Comparison of ENCODE assay signal across 22 cellular contexts in the genomic region with DNA sequence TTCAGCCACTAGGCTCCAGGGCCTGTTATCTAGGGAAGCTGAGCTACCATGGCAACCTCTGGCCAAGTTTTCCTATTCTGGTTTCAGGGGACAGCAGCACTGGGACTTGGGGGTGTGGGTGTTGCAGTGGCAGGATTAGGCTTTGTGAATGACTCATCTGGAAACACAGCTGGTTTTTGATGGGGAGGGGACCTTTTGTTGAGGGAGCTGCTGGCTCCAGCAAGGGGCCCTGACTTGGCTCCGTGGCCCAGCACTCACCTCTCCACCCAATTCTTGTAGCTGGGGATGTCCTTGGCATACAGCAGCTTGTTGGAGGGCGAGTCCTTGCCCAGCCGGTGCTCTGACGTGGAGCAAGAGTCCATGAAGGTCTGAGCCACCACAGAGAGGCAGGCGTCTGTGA.
DNase-seq lines count a peak whose midpoint lies in the region; ATAC-seq, FAIRE-seq and TF ChIP-seq lines count a peak whose summit lies in the region.
"Had no signal": no experiment of that assay in that cellular context is flagged by ENCODE, and none has a peak within 500 bp of the region (broad histone marks: within the 10 kb centered on the region; RNA-seq: fewer than 3 reads in every experiment).

No MANE protein-coding gene starts in this region.

- H3K36me3 ChIP-seq in left ventricle myocardium inferior (peaks cover 17% of the 10 kb centered on the region), ascending aorta (peaks cover 0 to 8% of the 10 kb centered on the region in 2 donors), thoracic aorta (peaks cover 7% of the 10 kb centered on the region), stomach (no peaks in the 10 kb centered on the region)

- H3K9me3 ChIP-seq in left ventricle myocardium inferior (replicated peaks) = no peaks in the 10 kb centered on the region
- no peaks in the 10 kb centered on the region for H3K9me3 ChIP-seq in ascending aorta
- no peaks in the 10 kb centered on the region for H3K9me3 ChIP-seq in thoracic aorta
- no peaks in the 10 kb centered on the region for H3K9me3 ChIP-seq in stomach

- H3K4me1 Mint-ChIP-seq in activated naive CD8-positive, alpha-beta T cell treated with anti-CD3 and anti-CD28 coated beads for 36 hours = no peaks in the 10 kb centered on the region
- H3K4me1 Mint-ChIP-seq: CD4-positive, CD25-positive, alpha-beta regulatory T cell had no signal

- H3K4me3 ChIP-seq in left ventricle myocardium inferior (no peak overlapping the region), ascending aorta (no peak overlapping the region), thoracic aorta (no peak overlapping the region), stomach (no peak overlapping the region)
- H3K4me3 ChIP-seq: K562 had no signal

- TF ChIP-seq CTCF in left ventricle myocardium inferior (IDR thresholded peaks at IDR 0.05; ENCODE audit: borderline replicate concordance) (no peak), ascending aorta (IDR thresholded peaks at IDR 0.05) (no peak), thoracic aorta (IDR thresholded peaks at IDR 0.05) (no peak), stomach (IDR thresholded peaks at IDR 0.05) (no peak)

- peak; percentile 56 for ATAC-seq in Right ventricle myocardium inferior
- ATAC-seq in left ventricle myocardium superior = peak; percentile 58
- ATAC-seq in thoracic aorta (ENCODE audit: insufficient number of reproducible peaks, low FRiP score, low read depth) = no peak
- ATAC-seq: K562, Panc1 had no signal

- H3K27me3 ChIP-seq in left ventricle myocardium inferior (ENCODE audit: low read depth) (no peaks in the 10 kb centered on the region), ascending aorta (no peaks in the 10 kb centered on the region), thoracic aorta (replicated peaks; ENCODE audit: insufficient read depth) (no peaks in the 10 kb centered on the region), stomach (no peaks in the 10 kb centered on the region)

- intact Hi-C loops in Right ventricle myocardium inferior (cut with DNase I) = no loop called here
- intact Hi-C loops in left ventricle myocardium inferior (cut with micrococcal nuclease) = no loop called here
- intact Hi-C loops in ascending aorta (cut with DNase I) = no loop called here
- intact Hi-C loops in left ventricle myocardium superior (cut with micrococcal nuclease) = no loop called here
- intact Hi-C loops in stomach (cut with DNase I; ENCODE audit: low total_unique reads) = no loop called here

- H3K4me1 ChIP-seq in left ventricle myocardium inferior (peaks cover 21% of the 10 kb centered on the region), ascending aorta (peaks cover 0 to 22% of the 10 kb centered on the region in 2 donors), thoracic aorta (ENCODE audit: control insufficient read depth in 1 of 2, low read depth in 2 of 2) (peaks cover 12 to 48% of the 10 kb centered on the region in 2 donors), stomach (no peaks in the 10 kb centered on the region)

- H3K27me3 Mint-ChIP-seq in activated naive CD8-positive, alpha-beta T cell treated with anti-CD3 and anti-CD28 coated beads for 36 hours = no peaks in the 10 kb centered on the region
- H3K27me3 Mint-ChIP-seq: CD4-positive, CD25-positive, alpha-beta regulatory T cell had no signal

- H3K27ac Mint-ChIP-seq in activated naive CD8-positive, alpha-beta T cell treated with anti-CD3 and anti-CD28 coated beads for 36 hours = no peak overlapping the region

- DNase-seq in Right ventricle myocardium inferior (ENCODE audit: missing footprints) = no peak
- DNase-seq in left ventricle myocardium inferior = no peak
- no peak for DNase-seq in ascending aorta (ENCODE audit: low spot score in 2 of 2)
- DNase-seq in left ventricle myocardium superior = no peak
- DNase-seq in thoracic aorta (ENCODE audit: low spot score) = no peak
- no peak for DNase-seq in GM12892 (ENCODE audit: insufficient read length)
- no peak for DNase-seq in activated naive CD8-positive, alpha-beta T cell treated with anti-CD3 and anti-CD28 coated beads for 36 hours
- no peak for DNase-seq in stomach
- DNase-seq: AML-193; CD4-positive, CD25-positive, alpha-beta regulatory T cell; DMS79; NCI-H1092; NCI-H1694 treated with DMSO at 0.1 percent for 48 hours; NCI-H774; SHP77 treated with DMSO at 0.1 percent for 48 hours had no signal

- no peak for TF ChIP-seq EP300 in stomach (IDR thresholded peaks at IDR 0.05)

- H3K27ac ChIP-seq in left ventricle myocardium inferior (replicated peaks) = no peak overlapping the region
- H3K27ac ChIP-seq in ascending aorta = peak overlapping the region; percentile 24 to 63
- peak overlapping the region; percentile 43 to 50 for H3K27ac ChIP-seq in thoracic aorta
- no peak overlapping the region for H3K27ac ChIP-seq in stomach
- H3K27ac ChIP-seq: HL-60 had no signal

- FAIRE-seq in GM12892 (lab: Jason Lieb, UNC) = no peak
- FAIRE-seq: A204.1, G401.6, GM12891, H1, K562 had no signal

- no peak for TF ChIP-seq POLR2A in GM12892 (IDR thresholded peaks at IDR 0.05; ENCODE audit: low read depth, low read length)
- no peak for TF ChIP-seq POLR2A in stomach (IDR thresholded peaks at IDR 0.05)

- WGBS in stomach, 5 donors = 72 to 86% (median 85%) methylated on average over 2 to 5 of the region's 5 CpGs

- no peak overlapping the region for H3K4me3 Mint-ChIP-seq in activated naive CD8-positive, alpha-beta T cell treated with anti-CD3 and anti-CD28 coated beads for 36 hours
- H3K4me3 Mint-ChIP-seq: CD4-positive, CD25-positive, alpha-beta regulatory T cell had no signal

- no peaks in the 10 kb centered on the region for H3K9me3 Mint-ChIP-seq in activated naive CD8-positive, alpha-beta T cell treated with anti-CD3 and anti-CD28 coated beads for 36 hours

- H3K36me3 Mint-ChIP-seq in activated naive CD8-positive, alpha-beta T cell treated with anti-CD3 and anti-CD28 coated beads for 36 hours = no peaks in the 10 kb centered on the region
- H3K36me3 Mint-ChIP-seq: CD4-positive, CD25-positive, alpha-beta regulatory T cell had no signal

Comparison
In these comparisons a context has a peak if more than half of its experiments do, and no peak if none do; other contexts are left out.
1. H3K27ac ChIP-seq: peak in ascending aorta (2 of 2) and thoracic aorta (2 of 2); none in left ventricle myocardium inferior (single experiment) and stomach (0 of 5).